9 cellular contexts compared by ENCODE assay signal in genomic region chr5:102545175-102545574, GRCh38. TPM values are rescaled to one million over a fixed set of nuclear protein-coding genes. Genes with fewer than 3 reads are reported as not detected.
DNase-seq lines count a peak whose midpoint lies in the region; ATAC-seq and TF ChIP-seq lines count a peak whose summit lies in the region.
"Had no signal": no experiment of that assay in that cellular context is flagged by ENCODE, and none has a peak within 500 bp of the region (broad histone marks: within the 10 kb centered on the region; RNA-seq: fewer than 3 reads in every experiment).

No MANE protein-coding gene starts in this region.

- intact Hi-C loops in CD4-positive, alpha-beta T cell (cut with DNase I, micrococcal nuclease) = no loop called here

- no peak overlapping the region for H2BK15ac ChIP-seq in H9 (ENCODE audit: low read depth, low read length)

- H2BK5ac ChIP-seq in H9 (ENCODE audit: insufficient read length, low read length) = no peak overlapping the region

- no peak overlapping the region for H4K8ac ChIP-seq in H9 (replicated peaks; ENCODE audit: insufficient read length, low read depth, low read length)

- no peak overlapping the region for H4K91ac ChIP-seq in H9 (ENCODE audit: insufficient read length, low read depth, low read length)

- H3K27ac Mint-ChIP-seq in H9 = peak overlapping the region in 1 of 3 experiments; percentile 65; a peak in 1 of 7 replicates
- H3K27ac Mint-ChIP-seq in CD4-positive, alpha-beta T cell = no peak overlapping the region

- H3K23ac ChIP-seq in H9 (ENCODE audit: insufficient read length, low read depth, low read length) = no peak overlapping the region

- WGBS in H9 (ENCODE audit: extremely low coverage, insufficient read length, low lambda C conversion rate) = no CpG with 5 or more reads among the region's 6 CpGs

- peaks cover 3 to 6% of the 10 kb centered on the region in 2 experiments; a peak in 2 of 5 replicates for H3K9me3 Mint-ChIP-seq in H9
- H3K9me3 Mint-ChIP-seq in CD4-positive, alpha-beta T cell = peaks cover 5% of the 10 kb centered on the region

- H3K23me2 ChIP-seq in H9 (ENCODE audit: insufficient read length, low read depth, low read length, poor library complexity, severe bottlenecking) = no peaks in the 10 kb centered on the region

- H3K56ac ChIP-seq in H9 (ENCODE audit: insufficient read length, low read depth, low read length) = no peak overlapping the region

- peaks cover 0 to 3% (median 0%) of the 10 kb centered on the region in 3 experiments; a peak in 1 of 7 replicates for H3K36me3 Mint-ChIP-seq in H9 (ENCODE audit: insufficient read depth in 1 of 3, low read depth in 3 of 3)
- no peaks in the 10 kb centered on the region for H3K36me3 Mint-ChIP-seq in CD4-positive, alpha-beta T cell (ENCODE audit: low read depth)

- H3T11ph ChIP-seq in H9 (ENCODE audit: low read length) = no peak overlapping the region

- DNase-seq in H9 = peak; percentile 79
- peak; percentile 35 for DNase-seq in NB4 (ENCODE audit: low read depth)
- peak; percentile 25 for DNase-seq in iPS DF 19.7 (ENCODE audit: low read depth, low spot score)
- DNase-seq in stimulated activated CD4-positive, alpha-beta T cell treated with anti-CD3 and anti-CD28 coated beads, Interleukin-12 subunit alpha, Interleukin-12 subunit beta, amount 100 ng/mL, for 4 hours = no peak
- no peak for DNase-seq in CD4-positive, alpha-beta T cell
- DNase-seq in HCEC 1CT = no peak
- DNase-seq in epidermal melanocyte (ENCODE audit: insufficient read length, low spot score) = no peak

- H2BK20ac ChIP-seq in H9 (ENCODE audit: low read depth, low read length, poor library complexity, severe bottlenecking) = no peak overlapping the region

- CTCF ChIA-PET in CD4-positive, alpha-beta T cell (lab: Charles Lee) = no interaction called here

- H4K5ac ChIP-seq in H9 (ENCODE audit: insufficient read length, low read depth, low read length) = no peak overlapping the region

- no peak overlapping the region for H3K18ac ChIP-seq in H9 (ENCODE audit: insufficient read length, low read depth, low read length)

- no peak overlapping the region for H2AFZ ChIP-seq in H9 (ENCODE audit: low read length)

- H3K79me2 ChIP-seq in H9 (ENCODE audit: insufficient read depth, low read length) = no peaks in the 10 kb centered on the region

- peak; percentile 69 for TF ChIP-seq CTCF in GM12874 (IDR thresholded peaks at IDR 0.05; ENCODE audit: insufficient read depth, low read depth, low read length)
- TF ChIP-seq CTCF in H9 (conservative IDR thresholded peaks at IDR 0.05) = peak; percentile 76
- peak; percentile 47 for TF ChIP-seq CTCF in NB4 (IDR thresholded peaks at IDR 0.05; ENCODE audit: low read depth, low read length)
- no peak for TF ChIP-seq CTCF in CD4-positive, alpha-beta T cell (IDR thresholded peaks at IDR 0.05)

- no peaks in the 10 kb centered on the region for H3K79me1 ChIP-seq in H9 (ENCODE audit: insufficient read depth, low read depth, low read length, poor library complexity, severe bottlenecking)

- H3K27me3 ChIP-seq in H9 (ENCODE audit: insufficient read depth, low read length) = no peaks in the 10 kb centered on the region
- H3K27me3 ChIP-seq in CD4-positive, alpha-beta T cell (ENCODE audit: control insufficient read depth, insufficient read depth, low read length) = no peaks in the 10 kb centered on the region

- H3K9ac ChIP-seq in H9 (ENCODE audit: extremely low read depth, insufficient read length, low read length) = no peak overlapping the region

- ATAC-seq in CD4-positive, alpha-beta T cell (ENCODE audit: poor library complexity) = no peak

- H2BK120ac ChIP-seq in H9 (ENCODE audit: low read depth, low read length, poor library complexity, severe bottlenecking) = no peak overlapping the region

- no peak overlapping the region for H3K4me2 ChIP-seq in H9 (ENCODE audit: insufficient read depth, insufficient read length, low read length)

- H3K4me3 Mint-ChIP-seq in H9 = no peak overlapping the region
- no peak overlapping the region for H3K4me3 Mint-ChIP-seq in CD4-positive, alpha-beta T cell

- H3K4ac ChIP-seq in H9 (ENCODE audit: low read depth, low read length) = no peak overlapping the region

- H3K14ac ChIP-seq in H9 (ENCODE audit: insufficient read depth, low read length) = no peak overlapping the region

- peaks cover 0 to 2% of the 10 kb centered on the region in 2 experiments; a peak in 1 of 4 replicates for H3K4me1 Mint-ChIP-seq in H9
- no peaks in the 10 kb centered on the region for H3K4me1 Mint-ChIP-seq in CD4-positive, alpha-beta T cell (ENCODE audit: low read depth)

- POLR2A ChIA-PET in CD4-positive, alpha-beta T cell (lab: Charles Lee) = no interaction called here

- no peak overlapping the region for H3K27ac ChIP-seq in H9 (ENCODE audit: insufficient read length, low read depth, low read length)
- no peak overlapping the region for H3K27ac ChIP-seq in CD4-positive, alpha-beta T cell (ENCODE audit: low read depth, low read length)
- H3K27ac ChIP-seq: epithelial cell of prostate had no signal

- H3K4me3 ChIP-seq in NB4 (ENCODE audit: low read depth, low read length) = no peak overlapping the region

- no peaks in the 10 kb centered on the region for H3K27me3 Mint-ChIP-seq in H9 (ENCODE audit: low read depth)
- no peaks in the 10 kb centered on the region for H3K27me3 Mint-ChIP-seq in CD4-positive, alpha-beta T cell

- no peak overlapping the region for H2AK5ac ChIP-seq in H9 (ENCODE audit: insufficient read length, low read length)

- TF ChIP-seq POLR2A in NB4 (IDR thresholded peaks at IDR 0.05; ENCODE audit: extremely low read depth, insufficient read length) = no peak

- peaks cover 4% of the 10 kb centered on the region for H3K9me3 ChIP-seq in H9 (ENCODE audit: control insufficient read depth, low read depth, low read length)
- no peaks in the 10 kb centered on the region for H3K9me3 ChIP-seq in CD4-positive, alpha-beta T cell (ENCODE audit: control insufficient read depth, low read length)

- no peak overlapping the region for H2BK12ac ChIP-seq in H9 (ENCODE audit: insufficient read length, low read depth, low read length)

- H3K4me1 ChIP-seq in H9 (ENCODE audit: insufficient read depth, low read length) = no peaks in the 10 kb centered on the region

- no peaks in the 10 kb centered on the region for H4K20me1 ChIP-seq in H9 (ENCODE audit: control insufficient read depth, insufficient read depth, insufficient read length)

RNA-seq across cellular contexts. Expression of gene SLCO6A1, which starts 46.4 kb away (rescaled TPM):
- total RNA-seq in H9 (2021) = 0.46 and 0.77 TPM in 2 replicates
- not detected for total RNA-seq in CD4-positive, alpha-beta T cell

Comparison
In these comparisons a context has a peak if more than half of its experiments do, and no peak if none do; other contexts are left out.
1. DNase-seq: peak in H9 (single experiment), NB4 (single experiment) and iPS DF 19.7 (single experiment); none in stimulated activated CD4-positive, alpha-beta T cell treated with anti-CD3 and anti-CD28 coated beads, Interleukin-12 subunit alpha, Interleukin-12 subunit beta, amount 100 ng/mL, for 4 hours (single experiment), CD4-positive, alpha-beta T cell (0 of 10), HCEC 1CT (single experiment) and epidermal melanocyte (single experiment).